ENCODE assay signal across 10 cellular contexts in genomic region chr16:79806757-79807156, GRCh38.
"Had no signal": no experiment of that assay in that cellular context is flagged by ENCODE, and none has a peak within 500 bp of the region (broad histone marks: within the 10 kb centered on the region; RNA-seq: fewer than 3 reads in every experiment).

No MANE protein-coding gene starts in this region.

- ATAC-seq: GM23338, HCT116 had no signal

- H3K4me2 ChIP-seq: GM23338 had no signal

- H3K4me1 ChIP-seq: HAP-1 had no signal

- H3K36me3 ChIP-seq: HAP-1 had no signal

- H3K9ac ChIP-seq: GM23248 had no signal

- H3K27ac ChIP-seq: GM23248 had no signal

- FAIRE-seq: H54 had no signal

- H2AFZ ChIP-seq: GM23248, GM23338 had no signal

- H3K27ac Mint-ChIP-seq: GM23338, HFFc6 had no signal

- DNase-seq: GM23248, GOT3, H7, H9, HCEC 1CT, HFFc6 had no signal

- H3K4me3 Mint-ChIP-seq: GM23338, H9, HFFc6 had no signal

- H3K4me3 ChIP-seq: GM23248, GM23338, HAP-1 had no signal
